8 cellular contexts compared by ENCODE assay signal in the genomic region with DNA sequence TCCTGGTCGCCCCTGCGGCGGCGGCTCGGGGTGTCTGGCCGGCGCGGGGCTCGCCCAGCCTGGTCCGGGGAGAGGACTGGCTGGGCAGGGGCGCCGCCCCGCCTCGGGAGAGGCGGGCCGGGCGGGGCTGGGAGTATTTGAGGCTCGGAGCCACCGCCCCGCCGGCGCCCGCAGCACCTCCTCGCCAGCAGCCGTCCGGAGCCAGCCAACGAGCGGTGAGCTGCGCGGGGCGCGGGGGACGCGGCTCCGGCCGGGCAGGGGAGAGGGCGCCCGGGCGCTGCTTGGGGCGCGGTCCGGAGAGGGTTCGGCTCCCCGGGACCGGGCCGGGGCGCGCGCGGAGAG. TPM values are rescaled to one million over a fixed set of nuclear protein-coding genes. Genes with fewer than 3 reads are reported as not detected.
DNase-seq lines count a peak whose midpoint lies in the region; ATAC-seq and TF ChIP-seq lines count a peak whose summit lies in the region.

A gene (plus strand): TSS at position 167 of the 342 bp plus-strand sequence. CDS start 8,122 bp downstream, outside the sequence.

- peak; percentile 72 for ATAC-seq in GM21381 (IDR thresholded peaks at IDR 0.05; ENCODE audit: unreplicated experiment)
- peak; percentile 80 for ATAC-seq in WTC11
- ATAC-seq in lung (ENCODE audit: insufficient read depth, low FRiP score): peak; percentile 88

- H3K27me3 Mint-ChIP-seq in WTC11 (ENCODE audit: low read depth): peaks cover 58% of the 10 kb centered on the region

- no peaks in the 10 kb centered on the region for H3K9me3 Mint-ChIP-seq in WTC11

- H3K4me1 Mint-ChIP-seq in WTC11: peaks cover 4% of the 10 kb centered on the region

- H3K27ac ChIP-seq in HL-60 (replicated peaks): no peak within 1 kb of the TSS
- peak within 1 kb of the TSS; percentile 95 to 96 for H3K27ac ChIP-seq in lung (ENCODE audit: low read depth in 1 of 2, low read length in 1 of 2)
- H3K27ac ChIP-seq in stomach smooth muscle (ENCODE audit: low read length): peak within 1 kb of the TSS; percentile 55

- DNase-seq in Daoy (ENCODE audit: low read depth) (peak; percentile 79), HL-60 (ENCODE audit: low read depth in 1 of 2, low spot score in 1 of 2) (no peak), WTC11 (ENCODE audit: low spot score) (peak; percentile 53), ecto neural progenitor cell (ENCODE audit: low spot score) (peak; percentile 64), lung (ENCODE audit: low spot score) (peak; percentile 74), SHP77 (lab: John Stamatoyannopoulos, UW) (no peak)

- H3K27me3 ChIP-seq in HL-60 (ENCODE audit: insufficient read depth, poor library complexity, severe bottlenecking) (peaks cover 9% of the 10 kb centered on the region), lung (ENCODE audit: control insufficient read depth, insufficient read depth) (no peaks in the 10 kb centered on the region), stomach smooth muscle (ENCODE audit: control insufficient read depth in 1 of 2, insufficient read depth in 2 of 2, low read length in 2 of 2) (peaks cover 0 to 4% of the 10 kb centered on the region in 2 donors)

- CTCF ChIA-PET in WTC11 (lab: Charles Lee): interaction anchor here (0.5 to 1.4 kb wide), 4 partner anchors 18 to 70 kb away, joined by 3 to 8 read pairs (median 4); no protein-coding TSS in a partner anchor

- H3K9ac ChIP-seq in stomach smooth muscle (ENCODE audit: low read length in 2 of 2): peak within 1 kb of the TSS; percentile 62 to 68

- TF ChIP-seq CTCF in HL-60 (IDR thresholded peaks at IDR 0.05; ENCODE audit: insufficient read depth, low read length) (no peak), WTC11 (IDR thresholded peaks at IDR 0.05) (no peak), lung (IDR thresholded peaks at IDR 0.05; ENCODE audit: control extremely low read depth, extremely low read depth) (no peak)

- H3K36me3 ChIP-seq in lung (ENCODE audit: control insufficient read depth in 2 of 2, insufficient read depth in 2 of 2, low read length in 2 of 2) (peaks cover 0 to 2% of the 10 kb centered on the region in 2 donors), stomach smooth muscle (ENCODE audit: control insufficient read depth in 2 of 2, insufficient read depth in 2 of 2, low read length in 2 of 2) (no peaks in the 10 kb centered on the region)

- H3K4me1 ChIP-seq in lung (ENCODE audit: control insufficient read depth in 2 of 2, insufficient read depth in 2 of 2, low read length in 2 of 2) (peaks cover 11 to 21% of the 10 kb centered on the region in 2 donors), stomach smooth muscle (ENCODE audit: control insufficient read depth, insufficient read depth, low read length) (peaks cover 15% of the 10 kb centered on the region)

- H3K4me3 Mint-ChIP-seq in WTC11: peak within 1 kb of the TSS; percentile 73

- 1% methylated on average over 22 to 50 of the region's 50 CpGs for WGBS in lung, 2 donors

- POLR2A ChIA-PET in WTC11 (lab: Charles Lee): interaction anchor here (1.1 to 1.2 kb wide), 2 partner anchors 26 to 102 kb away, joined by 3 read pairs; a partner anchor contains a TSS

- no peaks in the 10 kb centered on the region for H3K9me3 ChIP-seq in lung (ENCODE audit: control insufficient read depth in 2 of 2, insufficient read depth in 1 of 2, low read length in 1 of 2)
- no peaks in the 10 kb centered on the region for H3K9me3 ChIP-seq in stomach smooth muscle (ENCODE audit: control insufficient read depth in 2 of 2, low read length in 2 of 2)

- H3K4me3 ChIP-seq in HL-60 (replicated peaks; ENCODE audit: insufficient read depth, low read length) (peak within 1 kb of the TSS; percentile 52), lung (peak within 1 kb of the TSS; percentile 70), stomach smooth muscle (ENCODE audit: low read length in 2 of 2) (peak within 1 kb of the TSS; percentile 78 to 81)

- no peaks in the 10 kb centered on the region for H3K36me3 Mint-ChIP-seq in WTC11

- no peak within 1 kb of the TSS for H3K27ac Mint-ChIP-seq in WTC11

TF ChIP-seq in WTC11, 78 proteins besides CTCF, POLR2A, EP300 and RAD21:
- no peak for TF ChIP-seq ZNF232 (CRISPR knock-in tag; IDR thresholded peaks at IDR 0.05)
- peak; percentile 8; the same call in 1 of the 2 replicates for TF ChIP-seq CREM (CRISPR knock-in tag; IDR thresholded peaks at IDR 0.05)

RNA-seq across cellular contexts. Expression of the gene that starts here (rescaled TPM):
- 86.6 and 88.5 TPM in 2 replicates for total RNA-seq in Daoy (2014; rRNA removed; shearing (Covaris generic))
- total RNA-seq in WTC11 (2021) (5.8 to 6.7 TPM (median 6.5 TPM) in 3 replicates), lung (100 to 1,000 TPM; 166 to 373 TPM)
- 100 to 1,000 TPM; 512 to 875 TPM for polyA plus RNA-seq in lung

Comparison
In these comparisons a context has a peak if more than half of its experiments do, and no peak if none do; other contexts are left out.
1. RNA of the gene that starts here (total RNA-seq): 166 to 373 TPM in lung and 86.6 to 88.5 TPM in Daoy; 5.8 to 6.7 TPM in WTC11; every median in the first group is over 10 times any median in the second.
2. DNase-seq: peak in Daoy (single experiment), WTC11 (single experiment), ecto neural progenitor cell (single experiment) and lung (single experiment); none in HL-60 (0 of 2) and SHP77 (0 of 2).
3. Peak in every context shown above with its lines, with median percentiles within 50 percentile points of each other: ATAC-seq and H3K4me3 ChIP-seq.